15 cellular contexts compared by ENCODE assay signal in the genomic region with DNA sequence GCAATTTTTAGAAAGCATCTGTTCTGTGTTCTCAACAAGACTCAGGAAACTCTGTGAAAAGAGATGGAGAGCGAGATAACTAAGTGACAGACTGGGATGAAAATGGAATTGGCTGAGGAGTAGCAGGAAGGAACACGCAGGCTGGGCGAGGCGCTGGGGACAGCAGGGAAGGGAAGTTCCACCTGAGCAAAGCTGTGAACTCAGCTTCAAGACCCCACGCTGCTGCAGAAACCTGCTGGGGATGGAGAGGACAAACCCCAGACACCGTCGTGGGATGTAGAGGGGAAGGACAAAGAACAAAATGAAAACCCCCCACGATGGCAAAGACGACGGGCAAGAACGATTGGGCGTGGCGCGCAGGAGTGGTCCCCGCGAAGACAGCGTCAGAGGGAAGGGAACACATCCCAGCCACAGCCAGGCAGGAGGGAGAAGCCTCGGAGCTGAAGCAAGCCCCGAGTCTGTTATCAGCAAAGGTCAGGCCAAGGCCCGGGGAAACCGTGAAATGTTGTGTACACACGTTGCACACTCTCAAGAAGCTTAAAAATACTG.
"Had no signal": no experiment of that assay in that cellular context is flagged by ENCODE, and none has a peak within 500 bp of the region (broad histone marks: within the 10 kb centered on the region; RNA-seq: fewer than 3 reads in every experiment).

No MANE protein-coding gene starts in this region.

- H3K9me3 ChIP-seq: esophagus muscularis mucosa, SJSA1, transverse colon had no signal

- H3K4me3 ChIP-seq: esophagus muscularis mucosa, SJSA1, transverse colon had no signal

- H3K27ac ChIP-seq: brain microvascular endothelial cell, esophagus muscularis mucosa, SJSA1, transverse colon had no signal

- H3K4me1 ChIP-seq: esophagus muscularis mucosa, SJSA1, transverse colon had no signal

- H3K27me3 ChIP-seq: brain microvascular endothelial cell, dorsolateral prefrontal cortex, esophagus muscularis mucosa, SJSA1, transverse colon had no signal

- H3K36me3 ChIP-seq: brain microvascular endothelial cell, esophagus muscularis mucosa, SJSA1, transverse colon had no signal

- DNase-seq: activated CD4-positive, alpha-beta T cell treated with anti-CD3 and anti-CD28 coated beads for 48 hours; activated gamma-delta T cell; activated T-cell treated with anti-CD3 and anti-CD28 coated beads, Interleukin-2, amount 50 U/mL, for 4 hours; amygdala; brain microvascular endothelial cell; immature natural killer cell; left colon; occipital lobe; stimulated activated CD4-positive, alpha-beta T cell treated with anti-CD3 and anti-CD28 coated beads, Interleukin-4, amount 100 ng/mL, for 24 hours; T-helper 9 cell; transverse colon had no signal

- ATAC-seq: activated T-cell treated with anti-CD3 and anti-CD28 coated beads, Interleukin-2, amount 50 U/mL, for 4 hours; left colon; natural killer cell treated with Interleukin-12 subunit alpha and Interleukin-12 subunit beta and Interleukin-15 and Interleukin-18, amount 100 ng/mL, for 72 hours had no signal
